In genomic region chr19:39299832-39300231, GRCh38 we compare ENCODE assay signal across 21 cellular contexts. TPM values are rescaled to one million over a fixed set of nuclear protein-coding genes. Genes with fewer than 3 reads are reported as not detected.
DNase-seq lines count a peak whose midpoint lies in the region; ATAC-seq and TF ChIP-seq lines count a peak whose summit lies in the region.
"Had no signal": no experiment of that assay in that cellular context is flagged by ENCODE, and none has a peak within 500 bp of the region (broad histone marks: within the 10 kb centered on the region; RNA-seq: fewer than 3 reads in every experiment).

No MANE protein-coding gene starts in this region.

- H3K4me3 ChIP-seq in HEK293 (ENCODE audit: low read depth, low read length) (no peak overlapping the region), suprapubic skin (no peak overlapping the region), tibial nerve (no peak overlapping the region)
- H3K4me3 ChIP-seq: PC-9 had no signal

- H3K27me3 ChIP-seq in suprapubic skin (peaks cover 20% of the 10 kb centered on the region), tibial nerve (peaks cover 0 to 24% of the 10 kb centered on the region in 2 donors)

- ATAC-seq in HG03342 (IDR thresholded peaks at IDR 0.05; ENCODE audit: unreplicated experiment), result no peak

- H3K36me3 ChIP-seq in HEK293 (ENCODE audit: control insufficient read depth in 2 of 2, insufficient read depth in 1 of 2, low read length in 2 of 2) (no peaks in the 10 kb centered on the region), suprapubic skin (no peaks in the 10 kb centered on the region), tibial nerve (no peaks in the 10 kb centered on the region)

- TF ChIP-seq EP300 in suprapubic skin (IDR thresholded peaks at IDR 0.05), result no peak
- no peak for TF ChIP-seq EP300 in tibial nerve (IDR thresholded peaks at IDR 0.05)

- no peaks in the 10 kb centered on the region for H3K4me1 ChIP-seq in HEK293 (ENCODE audit: control insufficient read depth, insufficient read depth, low read length)
- H3K4me1 ChIP-seq in suprapubic skin, result no peaks in the 10 kb centered on the region
- no peaks in the 10 kb centered on the region for H3K4me1 ChIP-seq in tibial nerve

- WGBS in suprapubic skin, result 93% methylated on average over 10 of the region's 10 CpGs
- 88 to 89% methylated on average over 10 of the region's 10 CpGs for WGBS in tibial nerve, 2 donors

- TF ChIP-seq POLR2A in suprapubic skin (IDR thresholded peaks at IDR 0.05), result no peak
- TF ChIP-seq POLR2A in tibial nerve (IDR thresholded peaks at IDR 0.05), result no peak

- CTCF ChIA-PET in HEK293 (lab: Yijun Ruan, JAX), result interaction anchor here (0.9 to 1.7 kb wide), 4 partner anchors 10 to 113 kb away, joined by 3 to 5 read pairs (median 3); no protein-coding TSS in a partner anchor

- no peaks in the 10 kb centered on the region for H3K9me3 Mint-ChIP-seq in dendritic cell treated with granulocyte-macrophage colony-stimulating factor and Interleukin-4, amounts not matched to agents 40 ng/mL and 50 ng/mL, for 4 days

- POLR2A ChIA-PET in HEK293 (lab: Yijun Ruan, JAX), result no interaction called here

- H3K27ac ChIP-seq in HEK293 (ENCODE audit: extremely low read depth, low read depth, low read length) (no peak overlapping the region), suprapubic skin (no peak overlapping the region), tibial nerve (no peak overlapping the region)
- H3K27ac ChIP-seq: C4-2B, PC-9, RWPE1 had no signal

- peak overlapping the region; percentile 78 for H3K27ac Mint-ChIP-seq in dendritic cell treated with granulocyte-macrophage colony-stimulating factor and Interleukin-4, amounts not matched to agents 40 ng/mL and 50 ng/mL, for 4 days

- peaks cover 46% of the 10 kb centered on the region for H3K4me1 Mint-ChIP-seq in dendritic cell treated with granulocyte-macrophage colony-stimulating factor and Interleukin-4, amounts not matched to agents 40 ng/mL and 50 ng/mL, for 4 days (ENCODE audit: low read depth)

- H3K9me3 ChIP-seq in HEK293 (ENCODE audit: control insufficient read depth, insufficient read depth, low read depth, low read length) (no peaks in the 10 kb centered on the region), suprapubic skin (no peaks in the 10 kb centered on the region), tibial nerve (no peaks in the 10 kb centered on the region)

- intact Hi-C loops in dendritic cell treated with granulocyte-macrophage colony-stimulating factor and Interleukin-4, amounts not matched to agents 40 ng/mL and 50 ng/mL, for 4 days (cut with micrococcal nuclease), result no loop called here

- H3K4me3 Mint-ChIP-seq in dendritic cell treated with granulocyte-macrophage colony-stimulating factor and Interleukin-4, amounts not matched to agents 40 ng/mL and 50 ng/mL, for 4 days, result no peak overlapping the region

- peaks cover 17% of the 10 kb centered on the region for H3K27me3 Mint-ChIP-seq in dendritic cell treated with granulocyte-macrophage colony-stimulating factor and Interleukin-4, amounts not matched to agents 40 ng/mL and 50 ng/mL, for 4 days

- no peak for TF ChIP-seq CTCF in HEK293 (tag by site-specific recombination; IDR thresholded peaks at IDR 0.05)
- no peak for TF ChIP-seq CTCF in suprapubic skin (IDR thresholded peaks at IDR 0.05)
- TF ChIP-seq CTCF in tibial nerve (IDR thresholded peaks at IDR 0.05), result no peak

- peak; percentile 14 for DNase-seq in activated effector memory CD4-positive, alpha-beta T cell treated with anti-CD3 and anti-CD28 coated beads, Interleukin-2, amount 50 U/mL, for 16 hours
- no peak for DNase-seq in activated effector memory CD4-positive, alpha-beta T cell treated with Interleukin-2 at 50 U/mL for 16 hours
- DNase-seq in suprapubic skin (ENCODE audit: low spot score in 2 of 2) (peak; percentile 5 to 49), tibial nerve (ENCODE audit: low spot score in 2 of 2) (no peak)
- DNase-seq: AML-193, COR-L47, DMS 273 treated with DMSO at 0.1 percent for 48 hours, DND-41, NCI-H1417, NCI-H1930, NCI-H526, PC-9, SIG-M5 had no signal

- H3K36me3 Mint-ChIP-seq in dendritic cell treated with granulocyte-macrophage colony-stimulating factor and Interleukin-4, amounts not matched to agents 40 ng/mL and 50 ng/mL, for 4 days (ENCODE audit: low read depth), result no peaks in the 10 kb centered on the region

TF ChIP-seq in HEK293, 187 proteins besides CTCF, POLR2A, EP300 and RAD21:
- TF ChIP-seq ZNF398 (tag by site-specific recombination; IDR thresholded peaks at IDR 0.05) (no peak), ZBTB6 (tag by site-specific recombination; IDR thresholded peaks at IDR 0.05) (peak; percentile 54; the same call in 1 of the 2 replicates)

RNA-seq across cellular contexts. Expression of gene IFNL1, which starts 3.6 kb away (rescaled TPM):
- total RNA-seq in suprapubic skin (not detected), tibial nerve (not detected)
- total RNA-seq: G401, H4, M059J, PC-9 had no signal

RNA-seq across cellular contexts. Expression of gene LRFN1, which starts 20.8 kb away (rescaled TPM):
- total RNA-seq in suprapubic skin (1 to 10 TPM; 1.4 to 2.9 (median 2.0) TPM), tibial nerve (1 to 10 TPM in 2 of 4 donors, under 1 TPM in 2; 0.30 to 2.4 (median 1.4) TPM)

RNA-seq across cellular contexts. Expression of gene IFNL2, which starts 31.6 kb away (rescaled TPM):
- not detected for total RNA-seq in suprapubic skin
- total RNA-seq in tibial nerve, result not detected
- total RNA-seq: G401, H4, M059J, PC-9 had no signal

RNA-seq across cellular contexts. Expression of gene GMFG, which starts 36.0 kb away (rescaled TPM):
- total RNA-seq in suprapubic skin (10 to 100 TPM in 1 of 4 donors, 1 to 10 TPM in 3; 1.9 to 16.2 (median 5.8) TPM), tibial nerve (10 to 100 TPM in 3 of 4 donors, 1 to 10 TPM in 1; 8.4 to 36.5 (median 18.2) TPM)
- total RNA-seq: G401, PC-9 had no signal

RNA-seq across cellular contexts. Expression of gene SAMD4B, which starts 42.4 kb away (rescaled TPM):
- total RNA-seq in suprapubic skin (100 to 1,000 TPM; 104 to 166 (median 113) TPM), tibial nerve (100 to 1,000 TPM; 103 to 193 (median 115) TPM)

Comparison
In these comparisons a context has a peak if more than half of its experiments do, and no peak if none do; other contexts are left out.
1. DNase-seq: peak in activated effector memory CD4-positive, alpha-beta T cell treated with anti-CD3 and anti-CD28 coated beads, Interleukin-2, amount 50 U/mL, for 16 hours (single experiment) and suprapubic skin (2 of 2); none in activated effector memory CD4-positive, alpha-beta T cell treated with Interleukin-2 at 50 U/mL for 16 hours (single experiment) and tibial nerve (0 of 2).